10 cellular contexts compared by ENCODE assay signal in genomic region chr20:5171790-5172164, GRCh38. TPM values are rescaled to one million over a fixed set of nuclear protein-coding genes. Genes with fewer than 3 reads are reported as not detected.
DNase-seq lines count a peak whose midpoint lies in the region; ATAC-seq and TF ChIP-seq lines count a peak whose summit lies in the region.
"Had no signal": no experiment of that assay in that cellular context is flagged by ENCODE, and none has a peak within 500 bp of the region (broad histone marks: within the 10 kb centered on the region; RNA-seq: fewer than 3 reads in every experiment).

No MANE protein-coding gene starts in this region.

- 66 to 79% (median 74%) methylated on average over 4 of the region's 4 CpGs for WGBS in stomach, 5 donors

- no peaks in the 10 kb centered on the region for H3K27me3 ChIP-seq in cardiac muscle cell
- H3K27me3 ChIP-seq in stomach, result no peaks in the 10 kb centered on the region
- H3K27me3 ChIP-seq: foreskin keratinocyte had no signal

- H3K4me3 ChIP-seq in cardiac muscle cell, result no peak overlapping the region
- no peak overlapping the region for H3K4me3 ChIP-seq in stomach

- H3K27ac ChIP-seq in cardiac muscle cell (peak overlapping the region; percentile 81), stomach (peak overlapping the region in 3 of 5 donors; percentile 12 to 66 (median 54))
- H3K27ac ChIP-seq: foreskin keratinocyte had no signal

- ATAC-seq in HG03442 (IDR thresholded peaks at IDR 0.05; ENCODE audit: unreplicated experiment), result peak; percentile 36
- ATAC-seq: foreskin keratinocyte had no signal

- DNase-seq in NCI-H524 (lab: John Stamatoyannopoulos, UW) (peak; percentile 3 to 35), NCI-H524 treated with DMSO at 0.1 percent for 48 hours (lab: John Stamatoyannopoulos, UW) (no peak), cardiac muscle cell (ENCODE audit: low read depth in 1 of 2, low spot score in 1 of 2) (no peak), stomach (no peak), T-helper 2 cell (no peak), DMS79 (lab: John Stamatoyannopoulos, UW) (no peak)
- DNase-seq in stimulated activated naive CD4-positive, alpha-beta T cell treated with Interleukin-2 at 50 U/mL for 16 hours (lab: John Stamatoyannopoulos, UW), result no peak
- DNase-seq: activated CD4-positive, CD25-positive, alpha-beta regulatory T cell treated with anti-CD3 and anti-CD28 coated beads, Interleukin-2, amount 50 U/mL, for 72 hours; foreskin keratinocyte had no signal

- no peak for TF ChIP-seq POLR2A in stomach (IDR thresholded peaks at IDR 0.05)

- H3K4me1 ChIP-seq in cardiac muscle cell (ENCODE audit: low read depth) (peaks cover 36% of the 10 kb centered on the region), stomach (peaks cover 12 to 71% (median 51%) of the 10 kb centered on the region in 4 donors)

- TF ChIP-seq CTCF in cardiac muscle cell (IDR thresholded peaks at IDR 0.05; ENCODE audit: low read depth, low read length) (no peak), stomach (IDR thresholded peaks at IDR 0.05) (no peak)

- no peak for TF ChIP-seq EP300 in stomach (IDR thresholded peaks at IDR 0.05)

- H3K9me3 ChIP-seq in cardiac muscle cell (ENCODE audit: low read depth) (no peaks in the 10 kb centered on the region), stomach (no peaks in the 10 kb centered on the region)

- H3K36me3 ChIP-seq in cardiac muscle cell, result no peaks in the 10 kb centered on the region
- peaks cover 19 to 35% (median 32%) of the 10 kb centered on the region in 4 donors for H3K36me3 ChIP-seq in stomach

- intact Hi-C loops in stomach (cut with DNase I; ENCODE audit: low total_unique reads), result no loop called here

RNA-seq across cellular contexts. Expression of gene CDS2, which starts 45.0 kb away (rescaled TPM):
- 18.7 and 20.3 TPM in 2 replicates for total RNA-seq in cardiac muscle cell
- 27.0 and 31.9 TPM in 2 replicates for polyA plus RNA-seq in cardiac muscle cell
- total RNA-seq in stomach, result 10 to 100 TPM; 11.3 to 88.1 (median 47.9) TPM
- polyA plus RNA-seq in stomach, result 1 to 10 TPM; 2.1 to 8.0 (median 5.4) TPM

RNA-seq across cellular contexts. Expression of gene PCNA, which starts 52.0 kb away (rescaled TPM):
- total RNA-seq in cardiac muscle cell, result 46.6 and 113 TPM in 2 replicates
- 47.0 and 81.2 TPM in 2 replicates for polyA plus RNA-seq in cardiac muscle cell
- total RNA-seq in stomach, result 10 to 100 TPM in 3 of 5 donors, 1 to 10 TPM in 1, under 1 TPM in 1; 0.87 to 77.5 (median 21.4) TPM
- polyA plus RNA-seq in stomach, result 10 to 100 TPM; 77.9 to 82.3 (median 78.2) TPM

RNA-seq across cellular contexts. Expression of gene TMEM230, which starts 58.9 kb away (rescaled TPM):
- total RNA-seq in cardiac muscle cell, result 48.9 and 93.6 TPM in 2 replicates
- polyA plus RNA-seq in cardiac muscle cell, result 166 and 176 TPM in 2 replicates
- total RNA-seq in stomach, result 100 to 1,000 TPM in 1 of 5 donors, 10 to 100 TPM in 4; 30.9 to 100 (median 46.7) TPM
- 100 to 1,000 TPM in 2 of 3 donors, 10 to 100 TPM in 1; 80.4 to 166 (median 151) TPM for polyA plus RNA-seq in stomach

Comparison
In these comparisons a context has a peak if more than half of its experiments do, and no peak if none do; other contexts are left out.
1. DNase-seq: peak in NCI-H524 (2 of 2); none in NCI-H524 treated with DMSO at 0.1 percent for 48 hours (single experiment), cardiac muscle cell (0 of 2), stomach (single experiment), stimulated activated naive CD4-positive, alpha-beta T cell treated with Interleukin-2 at 50 U/mL for 16 hours (single experiment), T-helper 2 cell (0 of 5) and DMS79 (single experiment).